ENCODE assay signal across 1 cellular context in the genomic region with DNA sequence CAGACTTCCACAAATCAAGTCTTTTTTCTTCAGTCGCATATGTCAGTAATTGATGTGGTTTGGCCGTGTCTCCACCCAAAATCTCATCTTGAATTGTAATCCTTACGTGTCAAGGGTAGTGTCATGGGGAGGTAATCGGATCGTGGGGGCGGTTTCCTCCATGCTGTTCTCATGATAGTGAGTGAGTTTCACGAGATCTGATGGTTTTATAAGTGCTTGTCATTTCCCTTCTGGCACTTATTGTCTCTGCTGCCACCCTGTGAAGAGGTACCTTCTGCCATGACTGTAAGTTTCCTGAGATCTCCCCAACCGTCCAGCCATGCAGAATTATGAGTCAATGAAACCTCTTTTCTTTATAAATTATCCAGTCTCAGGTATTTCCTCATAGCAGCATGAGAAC.
TF ChIP-seq lines count a peak whose summit lies in the region.

No MANE protein-coding gene starts in this region.

TF ChIP-seq in GM23338, 12 proteins besides CTCF, POLR2A, EP300 and RAD21 (continued from another document):
- TF ChIP-seq REST (IDR thresholded peaks at IDR 0.05; ENCODE audit: unreplicated experiment), result no peak
- no peak for TF ChIP-seq EZH2 (IDR thresholded peaks at IDR 0.05; ENCODE audit: low read depth, unreplicated experiment)
- TF ChIP-seq NANOG (IDR thresholded peaks at IDR 0.05; ENCODE audit: borderline replicate concordance), result no peak
- no peak for TF ChIP-seq JUNB (IDR thresholded peaks at IDR 0.05; ENCODE audit: unreplicated experiment)
- TF ChIP-seq CREB1 (CRISPR knock-in tag; IDR thresholded peaks at IDR 0.05; ENCODE audit: low read depth), result no peak
- TF ChIP-seq EZH2phosphoT487 (IDR thresholded peaks at IDR 0.05; ENCODE audit: unreplicated experiment), result no peak
- no peak for TF ChIP-seq STAT1 (IDR thresholded peaks at IDR 0.05; ENCODE audit: unreplicated experiment)
- TF ChIP-seq ZNF331 (CRISPR knock-in tag; IDR thresholded peaks at IDR 0.05; ENCODE audit: low read depth), result no peak
TF ChIP-seq in GM23338: peak in this region for 0.
